Comparison of ENCODE assay signal across 1 cellular context in the genomic region with DNA sequence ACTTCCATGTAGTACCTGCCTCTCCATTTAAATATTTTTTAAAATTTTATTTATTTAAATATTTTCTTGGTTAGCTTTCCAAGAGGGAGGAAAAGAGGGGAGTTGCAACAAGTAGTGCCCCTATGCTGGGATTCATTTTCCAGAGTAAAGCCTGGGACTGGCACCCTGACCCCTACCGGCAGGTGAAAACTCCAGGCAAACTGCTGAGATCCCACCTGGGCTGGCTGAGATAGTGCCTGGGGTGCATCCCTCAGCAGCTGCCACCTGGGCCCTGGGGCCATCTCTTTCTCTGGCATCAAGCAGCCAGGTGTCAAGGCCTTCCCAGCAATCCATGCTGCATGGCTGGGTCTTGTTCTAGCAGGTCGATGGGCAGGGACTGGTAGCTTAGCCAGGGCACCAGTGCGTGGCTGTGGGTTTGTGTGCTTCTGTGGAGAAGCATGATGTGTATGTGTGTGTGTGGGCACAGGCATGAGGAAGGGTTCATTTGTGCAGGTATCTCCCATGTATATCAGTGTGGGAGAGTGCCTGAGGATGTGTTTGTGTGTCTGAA.
TF ChIP-seq lines count a peak whose summit lies in the region.

No MANE protein-coding gene starts in this region.

TF ChIP-seq in WTC11, 78 proteins besides CTCF, POLR2A, EP300 and RAD21:
- TF ChIP-seq, protein P1, sequence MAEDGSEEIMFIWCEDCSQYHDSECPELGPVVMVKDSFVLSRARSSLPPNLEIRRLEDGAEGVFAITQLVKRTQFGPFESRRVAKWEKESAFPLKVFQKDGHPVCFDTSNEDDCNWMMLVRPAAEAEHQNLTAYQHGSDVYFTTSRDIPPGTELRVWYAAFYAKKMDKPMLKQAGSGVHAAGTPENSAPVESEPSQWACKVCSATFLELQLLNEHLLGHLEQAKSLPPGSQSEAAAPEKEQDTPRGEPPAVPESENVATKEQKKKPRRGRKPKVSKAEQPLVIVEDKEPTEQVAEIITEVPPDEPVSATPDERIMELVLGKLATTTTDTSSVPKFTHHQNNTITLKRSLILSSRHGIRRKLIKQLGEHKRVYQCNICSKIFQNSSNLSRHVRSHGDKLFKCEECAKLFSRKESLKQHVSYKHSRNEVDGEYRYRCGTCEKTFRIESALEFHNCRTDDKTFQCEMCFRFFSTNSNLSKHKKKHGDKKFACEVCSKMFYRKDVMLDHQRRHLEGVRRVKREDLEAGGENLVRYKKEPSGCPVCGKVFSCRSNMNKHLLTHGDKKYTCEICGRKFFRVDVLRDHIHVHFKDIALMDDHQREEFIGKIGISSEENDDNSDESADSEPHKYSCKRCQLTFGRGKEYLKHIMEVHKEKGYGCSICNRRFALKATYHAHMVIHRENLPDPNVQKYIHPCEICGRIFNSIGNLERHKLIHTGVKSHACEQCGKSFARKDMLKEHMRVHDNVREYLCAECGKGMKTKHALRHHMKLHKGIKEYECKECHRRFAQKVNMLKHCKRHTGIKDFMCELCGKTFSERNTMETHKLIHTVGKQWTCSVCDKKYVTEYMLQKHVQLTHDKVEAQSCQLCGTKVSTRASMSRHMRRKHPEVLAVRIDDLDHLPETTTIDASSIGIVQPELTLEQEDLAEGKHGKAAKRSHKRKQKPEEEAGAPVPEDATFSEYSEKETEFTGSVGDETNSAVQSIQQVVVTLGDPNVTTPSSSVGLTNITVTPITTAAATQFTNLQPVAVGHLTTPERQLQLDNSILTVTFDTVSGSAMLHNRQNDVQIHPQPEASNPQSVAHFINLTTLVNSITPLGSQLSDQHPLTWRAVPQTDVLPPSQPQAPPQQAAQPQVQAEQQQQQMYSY (CRISPR knock-in tag; IDR thresholded peaks at IDR 0.05), result no peak
- no peak for TF ChIP-seq CREM (CRISPR knock-in tag; IDR thresholded peaks at IDR 0.05)
- TF ChIP-seq ZNF232 (CRISPR knock-in tag; IDR thresholded peaks at IDR 0.05), result no peak
- TF ChIP-seq, protein P2, sequence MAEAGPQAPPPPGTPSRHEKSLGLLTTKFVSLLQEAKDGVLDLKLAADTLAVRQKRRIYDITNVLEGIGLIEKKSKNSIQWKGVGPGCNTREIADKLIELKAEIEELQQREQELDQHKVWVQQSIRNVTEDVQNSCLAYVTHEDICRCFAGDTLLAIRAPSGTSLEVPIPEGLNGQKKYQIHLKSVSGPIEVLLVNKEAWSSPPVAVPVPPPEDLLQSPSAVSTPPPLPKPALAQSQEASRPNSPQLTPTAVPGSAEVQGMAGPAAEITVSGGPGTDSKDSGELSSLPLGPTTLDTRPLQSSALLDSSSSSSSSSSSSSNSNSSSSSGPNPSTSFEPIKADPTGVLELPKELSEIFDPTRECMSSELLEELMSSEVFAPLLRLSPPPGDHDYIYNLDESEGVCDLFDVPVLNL (CRISPR knock-in tag; IDR thresholded peaks at IDR 0.05; ENCODE audit: borderline replicate concordance, low read depth), result no peak
- TF ChIP-seq ZNF423 (CRISPR knock-in tag; IDR thresholded peaks at IDR 0.05), result no peak
- no peak for TF ChIP-seq TCF7 (CRISPR knock-in tag; IDR thresholded peaks at IDR 0.05; ENCODE audit: low read depth)
- TF ChIP-seq, protein P3, sequence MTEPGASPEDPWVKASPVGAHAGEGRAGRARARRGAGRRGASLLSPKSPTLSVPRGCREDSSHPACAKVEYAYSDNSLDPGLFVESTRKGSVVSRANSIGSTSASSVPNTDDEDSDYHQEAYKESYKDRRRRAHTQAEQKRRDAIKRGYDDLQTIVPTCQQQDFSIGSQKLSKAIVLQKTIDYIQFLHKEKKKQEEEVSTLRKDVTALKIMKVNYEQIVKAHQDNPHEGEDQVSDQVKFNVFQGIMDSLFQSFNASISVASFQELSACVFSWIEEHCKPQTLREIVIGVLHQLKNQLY (CRISPR knock-in tag; IDR thresholded peaks at IDR 0.05), result no peak
